In genomic region chr13:104011505-104012270, GRCh38 we compare ENCODE assay signal across 11 cellular contexts.
A peak's percentile ranks its signal among the peaks of the same experiment; 100 is the strongest.
DNase-seq lines count a peak whose midpoint lies in the region; TF ChIP-seq lines count a peak whose summit lies in the region.
"Had no signal": no experiment of that assay in that cellular context is flagged by ENCODE, and none has a peak within 500 bp of the region (broad histone marks: within the 10 kb centered on the region; RNA-seq: fewer than 3 reads in every experiment).

No MANE protein-coding gene starts in this region.

- DNase-seq in Caki2 (ENCODE audit: low read depth) (peak; percentile 91), NCI-H82 (lab: John Stamatoyannopoulos, UW) (peak; percentile 94), endodermal cell (peak; percentile 63), NOMO-1 treated with dmso at 0.1 percent for 144 hours (lab: John Stamatoyannopoulos, UW; ENCODE audit: unreplicated experiment) (no peak), AG08396 (ENCODE audit: low spot score) (no peak), KBM-7 (no peak), Caco-2 (no peak)
- DNase-seq: left colon; NK-92 treated with Interleukin-12 subunit alpha and Interleukin-12 subunit beta, amount 100 ng/mL, for 24 hours; T1000 had no signal

- no peaks in the 10 kb centered on the region for H3K9me3 ChIP-seq in endodermal cell (ENCODE audit: control insufficient read depth, low read length)
- no peaks in the 10 kb centered on the region for H3K9me3 ChIP-seq in neural cell (ENCODE audit: low read length)
- H3K9me3 ChIP-seq in Caco-2, result no peaks in the 10 kb centered on the region

- H3K4me3 Mint-ChIP-seq in endodermal cell (no peak overlapping the region), Caco-2 (ENCODE audit: unreplicated experiment) (no peak overlapping the region)

- H3K4me3 ChIP-seq in endodermal cell (ENCODE audit: low read length), result no peak overlapping the region
- H3K4me3 ChIP-seq in neural cell (ENCODE audit: low read length), result peak overlapping the region; percentile 56
- H3K4me3 ChIP-seq in Caco-2 (ENCODE audit: low read depth, low read length), result no peak overlapping the region

- H3K27ac Mint-ChIP-seq in endodermal cell (no peak overlapping the region), Caco-2 (ENCODE audit: unreplicated experiment) (no peak overlapping the region)

- no peaks in the 10 kb centered on the region for H3K27me3 Mint-ChIP-seq in endodermal cell (ENCODE audit: insufficient read depth)
- H3K27me3 Mint-ChIP-seq in Caco-2 (ENCODE audit: insufficient read depth, unreplicated experiment), result peaks cover 14% of the 10 kb centered on the region

- CTCF ChIA-PET in Caco-2 (lab: Charles Lee), result no interaction called here

- H3K79me2 ChIP-seq in neural cell (replicated peaks; ENCODE audit: insufficient read depth, low read length), result no peaks in the 10 kb centered on the region

- H3K4me1 ChIP-seq in endodermal cell (ENCODE audit: control insufficient read depth, insufficient read depth, low read length) (no peaks in the 10 kb centered on the region), Caco-2 (no peaks in the 10 kb centered on the region)

- intact Hi-C loops in Caco-2 (cut with micrococcal nuclease; ENCODE audit: unreplicated experiment), result no loop called here

- no peaks in the 10 kb centered on the region for H3K9me2 ChIP-seq in neural cell (ENCODE audit: insufficient read depth, low read length)

- no peak overlapping the region for H3K9ac ChIP-seq in endodermal cell (ENCODE audit: extremely low read depth, low read length, poor library complexity, severe bottlenecking)
- H3K9ac ChIP-seq in neural cell (ENCODE audit: low read length), result no peak overlapping the region

- whole genome bisulfite sequencing in endodermal cell (ENCODE audit: insufficient coverage in 1 of 2, insufficient read length in 1 of 2), 2 experiments, result 83 to 84% methylated on average over 4 to 17 of the region's 18 CpGs

- peak; percentile 64 for TF ChIP-seq EP300 in neural cell (conservative IDR thresholded peaks at IDR 0.05; ENCODE audit: poor library complexity, severe bottlenecking)

- POLR2A ChIA-PET in Caco-2 (lab: Charles Lee), result no interaction called here

- no peaks in the 10 kb centered on the region for H4K20me1 ChIP-seq in neural cell (ENCODE audit: insufficient read depth)

- H3K27ac ChIP-seq in endodermal cell (ENCODE audit: low read depth, low read length) (no peak overlapping the region), neural cell (ENCODE audit: low read length) (peak overlapping the region; percentile 25)

- no peak for TF ChIP-seq RAD21 in neural cell (conservative IDR thresholded peaks at IDR 0.05)

- H3F3A ChIP-seq in neural cell (ENCODE audit: insufficient read depth, low read length, poor library complexity, severe bottlenecking), result no peaks in the 10 kb centered on the region

- no peak overlapping the region for H2AFZ ChIP-seq in neural cell (ENCODE audit: low read depth, low read length)

- H3K36me3 Mint-ChIP-seq in endodermal cell (ENCODE audit: low read depth) (no peaks in the 10 kb centered on the region), Caco-2 (ENCODE audit: insufficient read depth, unreplicated experiment) (no peaks in the 10 kb centered on the region)

- H3K27me3 ChIP-seq in endodermal cell (ENCODE audit: control insufficient read depth, insufficient read depth, low read length, poor library complexity, severe bottlenecking), result no peaks in the 10 kb centered on the region
- no peaks in the 10 kb centered on the region for H3K27me3 ChIP-seq in neural cell (ENCODE audit: insufficient read depth, low read depth, low read length)
- H3K27me3 ChIP-seq in Caco-2 (replicated peaks; ENCODE audit: control insufficient read depth, insufficient read depth, low read length), result no peaks in the 10 kb centered on the region

- TF ChIP-seq CTCF in endodermal cell (conservative IDR thresholded peaks at IDR 0.05), result no peak
- peak; percentile 12 for TF ChIP-seq CTCF in neural cell (IDR thresholded peaks at IDR 0.05; ENCODE audit: poor library complexity, severe bottlenecking)
- TF ChIP-seq CTCF in Caco-2 (IDR thresholded peaks at IDR 0.05; ENCODE audit: insufficient read depth in 1 of 2, low read depth in 1 of 2, low read length in 1 of 2, severe bottlenecking in 1 of 2, unreplicated experiment in 1 of 2), result no peak

- BruUV-seq in Caco-2 (replicated peaks; lab: Mats Ljungman, UMichigan), result no TSS peak

- H3K36me3 ChIP-seq in endodermal cell (ENCODE audit: control insufficient read depth, insufficient read depth, low read length), result no peaks in the 10 kb centered on the region
- no peaks in the 10 kb centered on the region for H3K36me3 ChIP-seq in neural cell (ENCODE audit: insufficient read depth, low read length)
- H3K36me3 ChIP-seq in Caco-2 (ENCODE audit: control insufficient read depth, insufficient read depth, low read length), result no peaks in the 10 kb centered on the region

- H3K4me2 ChIP-seq in neural cell (ENCODE audit: low read length), result peak overlapping the region; percentile 16

- H3K9me3 Mint-ChIP-seq in endodermal cell (no peaks in the 10 kb centered on the region), Caco-2 (ENCODE audit: unreplicated experiment) (no peaks in the 10 kb centered on the region)

- in situ Hi-C loops in Caki2 (cut with HindIII; ENCODE audit: low pct_unique_long_range_greater_than_20kb, low sequenced_read_pairs) (loop anchor here (25.0 kb wide), 1 partner anchor 124 kb away; no protein-coding TSS in a partner anchor), KBM-7 (cut with MboI; ENCODE audit: low pct_unique_long_range_greater_than_20kb, low sequenced_read_pairs) (no loop called here)

- H3K4me1 Mint-ChIP-seq in endodermal cell, result peaks cover 7% of the 10 kb centered on the region
- H3K4me1 Mint-ChIP-seq in Caco-2 (ENCODE audit: low read depth, unreplicated experiment), result no peaks in the 10 kb centered on the region

TF ChIP-seq in neural cell, 6 proteins besides CTCF, POLR2A, EP300 and RAD21:
- TF ChIP-seq MXI1 (conservative IDR thresholded peaks at IDR 0.05; ENCODE audit: poor library complexity, severe bottlenecking), result no peak
- peak; percentile 24 for TF ChIP-seq POLR2AphosphoS5 (IDR thresholded peaks at IDR 0.05)

Comparison
In these comparisons a context has a peak if more than half of its experiments do, and no peak if none do; other contexts are left out.
1. DNase-seq: peak in Caki2 (single experiment), NCI-H82 (single experiment) and endodermal cell (single experiment); none in NOMO-1 treated with dmso at 0.1 percent for 144 hours (single experiment), AG08396 (single experiment), KBM-7 (single experiment) and Caco-2 (0 of 2).